In the genomic region with DNA sequence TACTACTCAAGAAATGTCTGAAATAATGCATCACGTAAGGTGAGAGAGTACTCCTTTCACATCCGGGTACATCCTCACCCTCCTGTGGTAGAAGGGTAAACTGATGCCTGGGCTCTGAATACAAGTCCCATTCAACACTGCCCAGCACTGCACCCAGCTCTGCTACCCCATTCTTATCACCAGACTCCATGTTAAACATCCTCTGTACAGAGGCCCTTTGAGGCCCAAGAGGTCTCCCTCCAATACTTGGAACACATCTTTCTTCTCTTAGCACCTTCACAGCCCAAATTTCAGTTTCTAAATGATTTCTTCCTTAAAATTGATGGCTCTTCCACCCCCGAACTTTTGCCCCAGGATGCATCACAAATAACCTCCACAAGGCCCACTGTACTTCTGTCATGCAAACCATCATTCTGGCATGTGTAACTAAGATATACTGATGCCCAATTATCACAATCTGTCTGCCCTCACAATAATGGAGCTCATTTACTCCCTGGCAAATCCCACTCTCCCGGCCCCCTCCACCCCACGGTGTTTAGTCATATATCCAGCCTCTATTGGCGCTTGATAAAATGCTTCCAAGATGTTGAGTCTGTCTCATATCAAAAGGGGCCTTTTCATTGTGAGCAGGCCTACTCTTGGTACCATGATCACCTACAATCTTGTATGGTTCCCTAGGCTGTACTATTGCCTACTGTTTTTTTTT, we compare ENCODE assay signal across 2 cellular contexts.
TF ChIP-seq lines count a peak whose summit lies in the region.

No MANE protein-coding gene starts in this region.

TF ChIP-seq in GM23338, 12 proteins besides CTCF, POLR2A, EP300 and RAD21 (continued from another document and continues in another):
- no peak for TF ChIP-seq JUNB (IDR thresholded peaks at IDR 0.05; ENCODE audit: unreplicated experiment)
- TF ChIP-seq, protein P1, sequence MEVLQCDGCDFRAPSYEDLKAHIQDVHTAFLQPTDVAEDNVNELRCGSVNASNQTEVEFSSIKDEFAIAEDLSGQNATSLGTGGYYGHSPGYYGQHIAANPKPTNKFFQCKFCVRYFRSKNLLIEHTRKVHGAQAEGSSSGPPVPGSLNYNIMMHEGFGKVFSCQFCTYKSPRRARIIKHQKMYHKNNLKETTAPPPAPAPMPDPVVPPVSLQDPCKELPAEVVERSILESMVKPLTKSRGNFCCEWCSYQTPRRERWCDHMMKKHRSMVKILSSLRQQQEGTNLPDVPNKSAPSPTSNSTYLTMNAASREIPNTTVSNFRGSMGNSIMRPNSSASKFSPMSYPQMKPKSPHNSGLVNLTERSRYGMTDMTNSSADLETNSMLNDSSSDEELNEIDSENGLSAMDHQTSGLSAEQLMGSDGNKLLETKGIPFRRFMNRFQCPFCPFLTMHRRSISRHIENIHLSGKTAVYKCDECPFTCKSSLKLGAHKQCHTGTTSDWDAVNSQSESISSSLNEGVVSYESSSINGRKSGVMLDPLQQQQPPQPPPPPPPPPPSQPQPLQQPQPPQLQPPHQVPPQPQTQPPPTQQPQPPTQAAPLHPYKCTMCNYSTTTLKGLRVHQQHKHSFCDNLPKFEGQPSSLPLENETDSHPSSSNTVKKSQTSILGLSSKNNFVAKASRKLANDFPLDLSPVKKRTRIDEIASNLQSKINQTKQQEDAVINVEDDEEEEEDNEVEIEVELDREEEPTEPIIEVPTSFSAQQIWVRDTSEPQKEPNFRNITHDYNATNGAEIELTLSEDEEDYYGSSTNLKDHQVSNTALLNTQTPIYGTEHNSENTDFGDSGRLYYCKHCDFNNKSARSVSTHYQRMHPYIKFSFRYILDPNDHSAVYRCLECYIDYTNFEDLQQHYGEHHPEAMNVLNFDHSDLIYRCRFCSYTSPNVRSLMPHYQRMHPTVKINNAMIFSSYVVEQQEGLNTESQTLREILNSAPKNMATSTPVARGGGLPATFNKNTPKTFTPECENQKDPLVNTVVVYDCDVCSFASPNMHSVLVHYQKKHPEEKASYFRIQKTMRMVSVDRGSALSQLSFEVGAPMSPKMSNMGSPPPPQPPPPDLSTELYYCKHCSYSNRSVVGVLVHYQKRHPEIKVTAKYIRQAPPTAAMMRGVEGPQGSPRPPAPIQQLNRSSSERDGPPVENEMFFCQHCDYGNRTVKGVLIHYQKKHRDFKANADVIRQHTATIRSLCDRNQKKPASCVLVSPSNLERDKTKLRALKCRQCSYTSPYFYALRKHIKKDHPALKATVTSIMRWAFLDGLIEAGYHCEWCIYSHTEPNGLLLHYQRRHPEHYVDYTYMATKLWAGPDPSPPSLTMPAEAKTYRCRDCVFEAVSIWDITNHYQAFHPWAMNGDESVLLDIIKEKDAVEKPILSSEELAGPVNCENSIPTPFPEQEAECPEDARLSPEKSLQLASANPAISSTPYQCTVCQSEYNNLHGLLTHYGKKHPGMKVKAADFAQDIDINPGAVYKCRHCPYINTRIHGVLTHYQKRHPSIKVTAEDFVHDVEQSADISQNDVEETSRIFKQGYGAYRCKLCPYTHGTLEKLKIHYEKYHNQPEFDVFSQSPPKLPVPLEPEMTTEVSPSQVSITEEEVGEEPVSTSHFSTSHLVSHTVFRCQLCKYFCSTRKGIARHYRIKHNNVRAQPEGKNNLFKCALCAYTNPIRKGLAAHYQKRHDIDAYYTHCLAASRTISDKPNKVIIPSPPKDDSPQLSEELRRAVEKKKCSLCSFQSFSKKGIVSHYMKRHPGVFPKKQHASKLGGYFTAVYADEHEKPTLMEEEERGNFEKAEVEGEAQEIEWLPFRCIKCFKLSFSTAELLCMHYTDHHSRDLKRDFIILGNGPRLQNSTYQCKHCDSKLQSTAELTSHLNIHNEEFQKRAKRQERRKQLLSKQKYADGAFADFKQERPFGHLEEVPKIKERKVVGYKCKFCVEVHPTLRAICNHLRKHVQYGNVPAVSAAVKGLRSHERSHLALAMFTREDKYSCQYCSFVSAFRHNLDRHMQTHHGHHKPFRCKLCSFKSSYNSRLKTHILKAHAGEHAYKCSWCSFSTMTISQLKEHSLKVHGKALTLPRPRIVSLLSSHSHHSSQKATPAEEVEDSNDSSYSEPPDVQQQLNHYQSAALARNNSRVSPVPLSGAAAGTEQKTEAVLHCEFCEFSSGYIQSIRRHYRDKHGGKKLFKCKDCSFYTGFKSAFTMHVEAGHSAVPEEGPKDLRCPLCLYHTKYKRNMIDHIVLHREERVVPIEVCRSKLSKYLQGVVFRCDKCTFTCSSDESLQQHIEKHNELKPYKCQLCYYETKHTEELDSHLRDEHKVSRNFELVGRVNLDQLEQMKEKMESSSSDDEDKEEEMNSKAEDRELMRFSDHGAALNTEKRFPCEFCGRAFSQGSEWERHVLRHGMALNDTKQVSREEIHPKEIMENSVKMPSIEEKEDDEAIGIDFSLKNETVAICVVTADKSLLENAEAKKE (CRISPR knock-in tag; IDR thresholded peaks at IDR 0.05), result no peak
- TF ChIP-seq, protein P2, sequence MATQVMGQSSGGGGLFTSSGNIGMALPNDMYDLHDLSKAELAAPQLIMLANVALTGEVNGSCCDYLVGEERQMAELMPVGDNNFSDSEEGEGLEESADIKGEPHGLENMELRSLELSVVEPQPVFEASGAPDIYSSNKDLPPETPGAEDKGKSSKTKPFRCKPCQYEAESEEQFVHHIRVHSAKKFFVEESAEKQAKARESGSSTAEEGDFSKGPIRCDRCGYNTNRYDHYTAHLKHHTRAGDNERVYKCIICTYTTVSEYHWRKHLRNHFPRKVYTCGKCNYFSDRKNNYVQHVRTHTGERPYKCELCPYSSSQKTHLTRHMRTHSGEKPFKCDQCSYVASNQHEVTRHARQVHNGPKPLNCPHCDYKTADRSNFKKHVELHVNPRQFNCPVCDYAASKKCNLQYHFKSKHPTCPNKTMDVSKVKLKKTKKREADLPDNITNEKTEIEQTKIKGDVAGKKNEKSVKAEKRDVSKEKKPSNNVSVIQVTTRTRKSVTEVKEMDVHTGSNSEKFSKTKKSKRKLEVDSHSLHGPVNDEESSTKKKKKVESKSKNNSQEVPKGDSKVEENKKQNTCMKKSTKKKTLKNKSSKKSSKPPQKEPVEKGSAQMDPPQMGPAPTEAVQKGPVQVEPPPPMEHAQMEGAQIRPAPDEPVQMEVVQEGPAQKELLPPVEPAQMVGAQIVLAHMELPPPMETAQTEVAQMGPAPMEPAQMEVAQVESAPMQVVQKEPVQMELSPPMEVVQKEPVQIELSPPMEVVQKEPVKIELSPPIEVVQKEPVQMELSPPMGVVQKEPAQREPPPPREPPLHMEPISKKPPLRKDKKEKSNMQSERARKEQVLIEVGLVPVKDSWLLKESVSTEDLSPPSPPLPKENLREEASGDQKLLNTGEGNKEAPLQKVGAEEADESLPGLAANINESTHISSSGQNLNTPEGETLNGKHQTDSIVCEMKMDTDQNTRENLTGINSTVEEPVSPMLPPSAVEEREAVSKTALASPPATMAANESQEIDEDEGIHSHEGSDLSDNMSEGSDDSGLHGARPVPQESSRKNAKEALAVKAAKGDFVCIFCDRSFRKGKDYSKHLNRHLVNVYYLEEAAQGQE (IDR thresholded peaks at IDR 0.05; ENCODE audit: unreplicated experiment), result no peak
- TF ChIP-seq EZH2 (IDR thresholded peaks at IDR 0.05; ENCODE audit: low read depth, unreplicated experiment), result no peak
- TF ChIP-seq CREB1 (CRISPR knock-in tag; IDR thresholded peaks at IDR 0.05; ENCODE audit: low read depth), result no peak
- no peak for TF ChIP-seq ZNF114 (CRISPR knock-in tag; IDR thresholded peaks at IDR 0.05)
- TF ChIP-seq ZNF331 (CRISPR knock-in tag; IDR thresholded peaks at IDR 0.05; ENCODE audit: low read depth), result no peak
- TF ChIP-seq, protein P3, sequence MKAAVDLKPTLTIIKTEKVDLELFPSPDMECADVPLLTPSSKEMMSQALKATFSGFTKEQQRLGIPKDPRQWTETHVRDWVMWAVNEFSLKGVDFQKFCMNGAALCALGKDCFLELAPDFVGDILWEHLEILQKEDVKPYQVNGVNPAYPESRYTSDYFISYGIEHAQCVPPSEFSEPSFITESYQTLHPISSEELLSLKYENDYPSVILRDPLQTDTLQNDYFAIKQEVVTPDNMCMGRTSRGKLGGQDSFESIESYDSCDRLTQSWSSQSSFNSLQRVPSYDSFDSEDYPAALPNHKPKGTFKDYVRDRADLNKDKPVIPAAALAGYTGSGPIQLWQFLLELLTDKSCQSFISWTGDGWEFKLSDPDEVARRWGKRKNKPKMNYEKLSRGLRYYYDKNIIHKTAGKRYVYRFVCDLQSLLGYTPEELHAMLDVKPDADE (IDR thresholded peaks at IDR 0.05), result no peak

TF ChIP-seq in SK-N-SH treated with all-trans-retinoic acid at 6 μM for 48 hours, 23 proteins besides CTCF, POLR2A, EP300 and RAD21:
- TF ChIP-seq, protein P4, sequence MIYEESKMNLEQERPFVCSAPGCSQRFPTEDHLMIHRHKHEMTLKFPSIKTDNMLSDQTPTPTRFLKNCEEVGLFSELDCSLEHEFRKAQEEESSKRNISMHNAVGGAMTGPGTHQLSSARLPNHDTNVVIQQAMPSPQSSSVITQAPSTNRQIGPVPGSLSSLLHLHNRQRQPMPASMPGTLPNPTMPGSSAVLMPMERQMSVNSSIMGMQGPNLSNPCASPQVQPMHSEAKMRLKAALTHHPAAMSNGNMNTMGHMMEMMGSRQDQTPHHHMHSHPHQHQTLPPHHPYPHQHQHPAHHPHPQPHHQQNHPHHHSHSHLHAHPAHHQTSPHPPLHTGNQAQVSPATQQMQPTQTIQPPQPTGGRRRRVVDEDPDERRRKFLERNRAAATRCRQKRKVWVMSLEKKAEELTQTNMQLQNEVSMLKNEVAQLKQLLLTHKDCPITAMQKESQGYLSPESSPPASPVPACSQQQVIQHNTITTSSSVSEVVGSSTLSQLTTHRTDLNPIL (CRISPR knock-in tag; IDR thresholded peaks at IDR 0.05; ENCODE audit: low read depth), result no peak
- TF ChIP-seq ZNF70 (CRISPR knock-in tag; IDR thresholded peaks at IDR 0.05), result no peak
- no peak for TF ChIP-seq RARB (CRISPR knock-in tag; IDR thresholded peaks at IDR 0.05)
